2 cellular contexts compared by ENCODE assay signal in genomic region chr13:30480292-30480947, GRCh38.
TF ChIP-seq lines count a peak whose summit lies in the region.

No MANE protein-coding gene starts in this region.

TF ChIP-seq in HEK293, 187 proteins besides CTCF, POLR2A, EP300 and RAD21:
- TF ChIP-seq ZNF266 (tag by site-specific recombination; IDR thresholded peaks at IDR 0.05; ENCODE audit: low read depth) (no peak), ZNF121 (tag by site-specific recombination; IDR thresholded peaks at IDR 0.05) (peak; percentile 72; the same call in 1 of the 2 replicates)

TF ChIP-seq in K562, 482 proteins besides CTCF, POLR2A, EP300 and RAD21:
- TF ChIP-seq, protein P1, sequence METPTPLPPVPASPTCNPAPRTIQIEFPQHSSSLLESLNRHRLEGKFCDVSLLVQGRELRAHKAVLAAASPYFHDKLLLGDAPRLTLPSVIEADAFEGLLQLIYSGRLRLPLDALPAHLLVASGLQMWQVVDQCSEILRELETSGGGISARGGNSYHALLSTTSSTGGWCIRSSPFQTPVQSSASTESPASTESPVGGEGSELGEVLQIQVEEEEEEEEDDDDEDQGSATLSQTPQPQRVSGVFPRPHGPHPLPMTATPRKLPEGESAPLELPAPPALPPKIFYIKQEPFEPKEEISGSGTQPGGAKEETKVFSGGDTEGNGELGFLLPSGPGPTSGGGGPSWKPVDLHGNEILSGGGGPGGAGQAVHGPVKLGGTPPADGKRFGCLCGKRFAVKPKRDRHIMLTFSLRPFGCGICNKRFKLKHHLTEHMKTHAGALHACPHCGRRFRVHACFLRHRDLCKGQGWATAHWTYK (CRISPR knock-in tag; IDR thresholded peaks at IDR 0.05), result no peak
- TF ChIP-seq PTRF (tag; IDR thresholded peaks at IDR 0.05) (no peak), RBM25 (IDR thresholded peaks at IDR 0.05; ENCODE audit: low read depth, low read length, severe bottlenecking) (peak; percentile 6), NFE2 (IDR thresholded peaks at IDR 0.05; ENCODE audit: low read depth) (no peak), SNIP1 (IDR thresholded peaks at IDR 0.05; ENCODE audit: low read depth) (no peak), ZNF121 (CRISPR knock-in tag; conservative IDR thresholded peaks at IDR 0.05) (peak; percentile 70), SFPQ (IDR thresholded peaks at IDR 0.05; ENCODE audit: low read depth, low read length) (no peak), RBM15 (IDR thresholded peaks at IDR 0.05; ENCODE audit: insufficient read depth, low read length) (no peak), JUND (IDR thresholded peaks at IDR 0.05; ENCODE audit: borderline replicate concordance, low read depth, low read length) (no peak), JUND (tag; IDR thresholded peaks at IDR 0.05; ENCODE audit: borderline replicate concordance, low read depth, low read length) (no peak)
